Comparison of ENCODE assay signal across 19 cellular contexts in genomic region chr16:71700822-71701221, GRCh38.
"Had no signal": no experiment of that assay in that cellular context is flagged by ENCODE, and none has a peak within 500 bp of the region (broad histone marks: within the 10 kb centered on the region; RNA-seq: fewer than 3 reads in every experiment).

No MANE protein-coding gene starts in this region.

- H3K27ac ChIP-seq: adrenal gland, left lung, spleen, upper lobe of left lung had no signal

- H3K4me3 ChIP-seq: adrenal gland, left lung, lung, spleen, upper lobe of left lung had no signal

- ATAC-seq: activated T-cell treated with anti-CD3 and anti-CD28 coated beads, Interleukin-2, amount 50 U/mL, for 4 hours; left lung; natural killer cell treated with Interleukin-12 subunit alpha and Interleukin-12 subunit beta and Interleukin-15 and Interleukin-18, amount 100 ng/mL, for 72 hours; stimulated activated naive CD8-positive, alpha-beta T cell treated with anti-CD3 and anti-CD28 coated beads, Interleukin-15, Interleukin-2, amounts not matched to agents 100 U/mL and 50 U/mL, for 24 hours had no signal

- H3K36me3 ChIP-seq: adrenal gland, left lung had no signal

- H3K9me3 ChIP-seq: adrenal gland, left lung, spleen, upper lobe of left lung had no signal

- H3K4me1 ChIP-seq: adrenal gland, left lung, upper lobe of left lung had no signal

- H3K27me3 ChIP-seq: adrenal gland, left lung, spleen, upper lobe of left lung had no signal

- DNase-seq: activated CD4-positive, alpha-beta T cell treated with anti-CD3 and anti-CD28 coated beads for 1 hour; activated CD4-positive, alpha-beta T cell treated with anti-CD3 and anti-CD28 coated beads, Interleukin-2, amount 50 U/mL, for 4 hours; activated CD8-positive, alpha-beta memory T cell treated with anti-CD3 and anti-CD28 coated beads, Interleukin-2, amount 50 U/mL, for 48 hours; activated naive CD4-positive, alpha-beta T cell; activated T-cell treated with anti-CD3 and anti-CD28 coated beads, Interleukin-2, amount 50 U/mL, for 4 hours; adrenal gland; central memory CD4-positive, alpha-beta T cell; dermis blood vessel endothelial cell; effector CD8-positive, alpha-beta T cell; erythroblast; foreskin fibroblast; immature natural killer cell; left lung; spleen; stimulated activated CD4-positive, alpha-beta T cell treated with anti-CD3 and anti-CD28 coated beads, Interleukin-4, amount 100 ng/mL, for 1 hour; stimulated activated naive CD8-positive, alpha-beta T cell treated with anti-CD3 and anti-CD28 coated beads, Interleukin-15, Interleukin-2, amounts not matched to agents 100 U/mL and 50 U/mL, for 24 hours; upper lobe of left lung had no signal
